In the genomic region with DNA sequence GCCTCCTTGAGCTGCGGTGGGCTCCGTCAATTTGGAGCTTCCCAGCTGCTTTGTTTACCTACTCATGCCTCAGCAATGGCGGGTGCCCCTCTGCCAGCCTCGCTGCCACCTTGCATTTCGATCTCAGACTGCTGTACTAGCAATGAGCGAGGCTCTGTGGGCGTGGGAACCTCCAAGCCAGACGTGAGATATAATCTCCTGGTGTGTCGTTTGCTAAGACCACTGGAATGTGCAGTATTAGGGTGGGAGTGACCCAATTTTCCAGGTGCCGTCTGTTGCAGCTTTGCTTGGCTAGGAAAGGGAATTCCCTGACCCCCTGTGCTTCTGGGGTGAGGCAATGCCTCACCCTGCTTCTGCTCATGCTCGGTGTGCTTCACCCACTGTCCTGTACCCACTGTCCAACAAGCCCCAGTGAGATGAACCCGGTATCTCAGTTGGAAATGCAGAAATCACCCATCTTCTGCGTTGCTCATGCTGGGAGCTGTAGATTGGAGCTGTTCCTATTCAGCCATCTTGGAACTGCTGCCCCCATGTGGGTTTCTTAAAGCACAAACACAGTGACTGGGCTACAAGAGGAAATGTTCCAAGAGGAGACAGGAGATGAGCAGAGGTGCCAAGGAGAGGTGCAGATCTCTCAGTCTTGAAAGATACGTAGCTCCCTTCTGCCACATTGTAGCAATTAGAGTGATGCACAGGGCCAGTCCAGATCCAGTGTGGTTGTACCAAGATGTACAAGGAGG, we compare ENCODE assay signal across 18 cellular contexts.
DNase-seq lines count a peak whose midpoint lies in the region; ATAC-seq, FAIRE-seq and TF ChIP-seq lines count a peak whose summit lies in the region.
"Had no signal": no experiment of that assay in that cellular context is flagged by ENCODE, and none has a peak within 500 bp of the region (broad histone marks: within the 10 kb centered on the region; RNA-seq: fewer than 3 reads in every experiment).

No MANE protein-coding gene starts in this region.

- H2BK120ac ChIP-seq in mesenchymal stem cell (ENCODE audit: low read depth, low read length), result no peak overlapping the region

- FAIRE-seq in bronchial epithelial cell (lab: Jason Lieb, UNC), result no peak
- FAIRE-seq: G401.6, RCC 7860 had no signal

- no peak overlapping the region for H3K4ac ChIP-seq in mesenchymal stem cell (ENCODE audit: low read depth in 1 of 2, low read length in 2 of 2)

- H3K14ac ChIP-seq in mesenchymal stem cell (ENCODE audit: low read length in 2 of 2), result no peak overlapping the region

- TF ChIP-seq CTCF in bronchial epithelial cell (IDR thresholded peaks at IDR 0.05; ENCODE audit: insufficient read depth, low read length, severe bottlenecking), result no peak
- TF ChIP-seq CTCF in lower leg skin (IDR thresholded peaks at IDR 0.05), result no peak

- intact Hi-C loops in lower leg skin (cut with DNase I; ENCODE audit: low total_unique reads), result no loop called here

- H3K36me3 ChIP-seq in bronchial epithelial cell (ENCODE audit: control insufficient read depth, insufficient read depth, low read length) (no peaks in the 10 kb centered on the region), mesenchymal stem cell (ENCODE audit: control insufficient read depth in 1 of 2, insufficient read depth in 2 of 2, low read depth in 1 of 2, low read length in 2 of 2) (peaks cover 0 to 3% of the 10 kb centered on the region in 2 experiments)
- H3K36me3 ChIP-seq: colonic mucosa, esophagus squamous epithelium had no signal

- no peak overlapping the region for H2AFZ ChIP-seq in mesenchymal stem cell (ENCODE audit: low read depth, low read length)

- H3K4me3 ChIP-seq in Jurkat, Clone E6-1 (ENCODE audit: low read length), result no peak overlapping the region
- H3K4me3 ChIP-seq in bronchial epithelial cell (ENCODE audit: low read depth, low read length) (no peak overlapping the region), mesenchymal stem cell (ENCODE audit: insufficient read depth in 1 of 2, low read depth in 1 of 2, low read length in 2 of 2) (no peak overlapping the region), lower leg skin (ENCODE audit: low read depth, poor library complexity, severe bottlenecking) (no peak overlapping the region)
- H3K4me3 ChIP-seq: colonic mucosa, esophagus squamous epithelium, lung had no signal

- no peak overlapping the region for H2BK15ac ChIP-seq in mesenchymal stem cell (ENCODE audit: low read depth, poor library complexity, severe bottlenecking)

- H3K27me3 ChIP-seq in bronchial epithelial cell (ENCODE audit: control insufficient read depth, insufficient read depth, low read length), result no peaks in the 10 kb centered on the region
- H3K27me3 ChIP-seq in mesenchymal stem cell (ENCODE audit: control insufficient read depth in 1 of 2, insufficient read depth in 1 of 2, low read length in 2 of 2), result no peaks in the 10 kb centered on the region
- H3K27me3 ChIP-seq: colonic mucosa, esophagus squamous epithelium had no signal

- H3K4me1 ChIP-seq in mesenchymal stem cell (ENCODE audit: control insufficient read depth, insufficient read depth, low read depth, low read length), result no peaks in the 10 kb centered on the region
- H3K4me1 ChIP-seq: colonic mucosa, esophagus squamous epithelium had no signal

- no peaks in the 10 kb centered on the region for H3K9me3 ChIP-seq in mesenchymal stem cell (ENCODE audit: control insufficient read depth, low read length)
- H3K9me3 ChIP-seq: colonic mucosa had no signal

- H2AK5ac ChIP-seq in mesenchymal stem cell (ENCODE audit: low read length, severe bottlenecking), result no peak overlapping the region

- no peak overlapping the region for H3K23ac ChIP-seq in mesenchymal stem cell (ENCODE audit: low read length in 2 of 2)

- no peak overlapping the region for H3K9ac ChIP-seq in mesenchymal stem cell (ENCODE audit: low read length)

- DNase-seq in EL, result peak; percentile 24
- peak; percentile 2 for DNase-seq in Jurkat, Clone E6-1 (ENCODE audit: low read depth, low spot score)
- DNase-seq in bronchial epithelial cell (ENCODE audit: low read depth), result peak; percentile 3
- peak; percentile 16 for DNase-seq in mesenchymal stem cell
- no peak for DNase-seq in lower leg skin (ENCODE audit: low spot score in 2 of 2)
- DNase-seq in NCI-H2196 (lab: John Stamatoyannopoulos, UW; ENCODE audit: unreplicated experiment), result no peak
- DNase-seq in NCI-H1417 treated with DMSO at 0.1 percent for 48 hours (lab: John Stamatoyannopoulos, UW), result no peak
- DNase-seq: activated CD4-positive, alpha-beta T cell treated with anti-CD3 and anti-CD28 coated beads, Interleukin-2, amount 50 U/mL, for 1 hour; colonic mucosa; esophagus squamous epithelium; NCI-H1048; NCI-H510A treated with DMSO at 0.1 percent for 48 hours; retina; stimulated activated CD4-positive, alpha-beta T cell treated with anti-CD3 and anti-CD28 coated beads, Interleukin-2, amount 100 ng/mL, for 48 hours had no signal

- no peak overlapping the region for H3K4me2 ChIP-seq in mesenchymal stem cell (ENCODE audit: low read length, poor library complexity, severe bottlenecking)

- no peak overlapping the region for H3K18ac ChIP-seq in mesenchymal stem cell (ENCODE audit: low read depth in 1 of 2, low read length in 2 of 2)

- no peak for ATAC-seq in HG03025 (IDR thresholded peaks at IDR 0.05; ENCODE audit: low FRiP score, unreplicated experiment)

- H4K91ac ChIP-seq in mesenchymal stem cell (ENCODE audit: low read length), result no peak overlapping the region

- H4K8ac ChIP-seq in mesenchymal stem cell (ENCODE audit: low read length), result no peak overlapping the region

- 72% methylated on average over 14 of the region's 14 CpGs for WGBS in mesenchymal stem cell
- 72 to 74% methylated on average over 14 of the region's 14 CpGs for WGBS in lower leg skin, 2 donors

- H3K79me1 ChIP-seq in mesenchymal stem cell (replicated peaks; ENCODE audit: low read length, poor library complexity, severe bottlenecking), result no peaks in the 10 kb centered on the region

- no peak overlapping the region for H2BK5ac ChIP-seq in mesenchymal stem cell (ENCODE audit: low read depth, low read length, poor library complexity, severe bottlenecking)

- TF ChIP-seq POLR2A in lower leg skin (IDR thresholded peaks at IDR 0.05), result no peak

- H2BK12ac ChIP-seq in mesenchymal stem cell (ENCODE audit: low read length in 2 of 2), result no peak overlapping the region

- H3K27ac ChIP-seq in mesenchymal stem cell (ENCODE audit: low read length, poor library complexity, severe bottlenecking), result no peak overlapping the region
- H3K27ac ChIP-seq: colonic mucosa, esophagus squamous epithelium had no signal

Comparison
In these comparisons a context has a peak if more than half of its experiments do, and no peak if none do; other contexts are left out.
1. DNase-seq: peak in EL (single experiment), Jurkat, Clone E6-1 (single experiment), bronchial epithelial cell (single experiment) and mesenchymal stem cell (single experiment); none in lower leg skin (0 of 2), NCI-H2196 (single experiment) and NCI-H1417 treated with DMSO at 0.1 percent for 48 hours (single experiment).